In genomic region chr1:233514946-233515391, GRCh38 we compare ENCODE assay signal across 16 cellular contexts.
DNase-seq lines count a peak whose midpoint lies in the region; ATAC-seq, FAIRE-seq and TF ChIP-seq lines count a peak whose summit lies in the region.
"Had no signal": no experiment of that assay in that cellular context is flagged by ENCODE, and none has a peak within 500 bp of the region (broad histone marks: within the 10 kb centered on the region; RNA-seq: fewer than 3 reads in every experiment).

No MANE protein-coding gene starts in this region.

- H3K18ac ChIP-seq in trophoblast cell (ENCODE audit: low read length), result no peak overlapping the region

- no peak overlapping the region for H3K4me3 Mint-ChIP-seq in natural killer cell treated with Interleukin-12 subunit alpha and Interleukin-12 subunit beta and Interleukin-15 and Interleukin-18, amount 100 ng/mL, for 72 hours
- no peak overlapping the region for H3K4me3 Mint-ChIP-seq in natural killer cell
- H3K4me3 Mint-ChIP-seq: B cell; CD8-positive, alpha-beta T cell had no signal

- H3K79me1 ChIP-seq in trophoblast cell (ENCODE audit: low read length), result no peaks in the 10 kb centered on the region

- no peak overlapping the region for H3K14ac ChIP-seq in trophoblast cell (ENCODE audit: low read length)

- no peak overlapping the region for H3K27ac Mint-ChIP-seq in natural killer cell treated with Interleukin-12 subunit alpha and Interleukin-12 subunit beta and Interleukin-15 and Interleukin-18, amount 100 ng/mL, for 72 hours
- H3K27ac Mint-ChIP-seq in natural killer cell, result no peak overlapping the region
- H3K27ac Mint-ChIP-seq: B cell; CD8-positive, alpha-beta T cell had no signal

- no peak overlapping the region for H3K9ac ChIP-seq in trophoblast cell (ENCODE audit: low read length)
- H3K9ac ChIP-seq: BLaER1 treated with 17β-estradiol and CSF1 and Interleukin-3, amounts not matched to agents 10 nM and 100 nM; GM23248 had no signal

- H3K4me1 ChIP-seq in sigmoid colon, result no peaks in the 10 kb centered on the region
- H3K4me1 ChIP-seq in trophoblast cell (ENCODE audit: control insufficient read depth in 1 of 2, insufficient read depth in 2 of 2, low read length in 2 of 2), result no peaks in the 10 kb centered on the region

- H3K9me3 Mint-ChIP-seq in natural killer cell treated with Interleukin-12 subunit alpha and Interleukin-12 subunit beta and Interleukin-15 and Interleukin-18, amount 100 ng/mL, for 72 hours, result peaks cover 5% of the 10 kb centered on the region
- peaks cover 2 to 7% of the 10 kb centered on the region in 2 donors for H3K9me3 Mint-ChIP-seq in natural killer cell

- no peaks in the 10 kb centered on the region for H3K27me3 ChIP-seq in sigmoid colon
- no peaks in the 10 kb centered on the region for H3K27me3 ChIP-seq in trophoblast cell (ENCODE audit: insufficient read depth, low read length)
- H3K27me3 ChIP-seq: BLaER1 treated with 17β-estradiol and CSF1 and Interleukin-3, amounts not matched to agents 10 nM and 100 nM had no signal

- no peak overlapping the region for H2BK5ac ChIP-seq in trophoblast cell (ENCODE audit: low read depth, low read length, poor library complexity)

- H2BK12ac ChIP-seq in trophoblast cell (ENCODE audit: low read length), result no peak overlapping the region

- H2BK120ac ChIP-seq in trophoblast cell (ENCODE audit: insufficient read depth, low read length, poor library complexity), result no peak overlapping the region

- H3K4me1 Mint-ChIP-seq in natural killer cell treated with Interleukin-12 subunit alpha and Interleukin-12 subunit beta and Interleukin-15 and Interleukin-18, amount 100 ng/mL, for 72 hours (ENCODE audit: low read depth in 2 of 2), result no peaks in the 10 kb centered on the region
- H3K4me1 Mint-ChIP-seq in natural killer cell, result no peaks in the 10 kb centered on the region

- H3K79me2 ChIP-seq in trophoblast cell (ENCODE audit: control insufficient read depth, insufficient read depth, low read length, poor library complexity), result no peaks in the 10 kb centered on the region

- H3K4me3 ChIP-seq in sigmoid colon (no peak overlapping the region), trophoblast cell (ENCODE audit: low read depth, low read length) (no peak overlapping the region)
- H3K4me3 ChIP-seq: BLaER1 treated with 17β-estradiol and CSF1 and Interleukin-3, amounts not matched to agents 10 nM and 100 nM; GM23248 had no signal

- no peak for TF ChIP-seq CTCF in natural killer cell (IDR thresholded peaks at IDR 0.05)
- TF ChIP-seq CTCF in sigmoid colon (IDR thresholded peaks at IDR 0.05), result no peak

- no peak overlapping the region for H3K4me2 ChIP-seq in trophoblast cell (ENCODE audit: low read length)
- H3K4me2 ChIP-seq: BLaER1 treated with 17β-estradiol and CSF1 and Interleukin-3, amounts not matched to agents 10 nM and 100 nM had no signal

- no peak for FAIRE-seq in GM19239 (lab: Jason Lieb, UNC)

- H3K27ac ChIP-seq in sigmoid colon (no peak overlapping the region), trophoblast cell (ENCODE audit: low read depth, low read length) (no peak overlapping the region)
- H3K27ac ChIP-seq: BLaER1 treated with 17β-estradiol and CSF1 and Interleukin-3, amounts not matched to agents 10 nM and 100 nM; GM23248; HL-60 had no signal

- H3K36me3 ChIP-seq in sigmoid colon (no peaks in the 10 kb centered on the region), trophoblast cell (ENCODE audit: control insufficient read depth in 1 of 2, insufficient read depth in 2 of 2, low read length in 2 of 2) (no peaks in the 10 kb centered on the region)
- H3K36me3 ChIP-seq: BLaER1 treated with 17β-estradiol and CSF1 and Interleukin-3, amounts not matched to agents 10 nM and 100 nM had no signal

- 90 to 93% methylated on average over 21 of the region's 21 CpGs for WGBS in sigmoid colon, 2 donors
- WGBS in trophoblast cell (ENCODE audit: extremely low coverage, insufficient coverage, insufficient read length), result no CpG with 5 or more reads among the region's 21 CpGs

- peak; percentile 37 to 52 for ATAC-seq in natural killer cell treated with Interleukin-12 subunit alpha and Interleukin-12 subunit beta and Interleukin-15 and Interleukin-18, amount 100 ng/mL, for 72 hours
- ATAC-seq in natural killer cell (no peak), esophagus mucosa (peak; percentile 14), SK-N-SH treated with all-trans-retinoic acid at 6 μM for 48 hours (no peak)
- ATAC-seq: CD8-positive, alpha-beta T cell had no signal

- DNase-seq in natural killer cell treated with Interleukin-12 subunit alpha and Interleukin-12 subunit beta and Interleukin-15 and Interleukin-18, amount 100 ng/mL, for 72 hours (ENCODE audit: low spot score), result no peak
- DNase-seq in natural killer cell, result no peak
- DNase-seq in sigmoid colon, result peak; percentile 62
- no peak for DNase-seq in GM19239 (ENCODE audit: insufficient read length, low spot score)
- no peak for DNase-seq in trophoblast cell
- DNase-seq: Calu3; CD8-positive, alpha-beta T cell; DMS79 treated with DMSO at 0.1 percent for 48 hours; GF-D8; GM23248; HCEC 1CT had no signal

- H3K9me3 ChIP-seq in sigmoid colon (no peaks in the 10 kb centered on the region), trophoblast cell (ENCODE audit: insufficient read depth, low read depth, low read length) (peaks cover 2% of the 10 kb centered on the region)

- H2AFZ ChIP-seq in trophoblast cell (ENCODE audit: insufficient read depth, low read length, poor library complexity), result no peak overlapping the region
- H2AFZ ChIP-seq: GM23248 had no signal

- no peak overlapping the region for H2AK5ac ChIP-seq in trophoblast cell (ENCODE audit: low read length)

- no peak overlapping the region for H4K91ac ChIP-seq in trophoblast cell (ENCODE audit: low read depth, low read length)

- no peak overlapping the region for H4K8ac ChIP-seq in trophoblast cell (ENCODE audit: low read depth, low read length)

- no peaks in the 10 kb centered on the region for H3K36me3 Mint-ChIP-seq in natural killer cell treated with Interleukin-12 subunit alpha and Interleukin-12 subunit beta and Interleukin-15 and Interleukin-18, amount 100 ng/mL, for 72 hours
- no peaks in the 10 kb centered on the region for H3K36me3 Mint-ChIP-seq in natural killer cell
- H3K36me3 Mint-ChIP-seq: CD8-positive, alpha-beta T cell had no signal

- H3K27me3 Mint-ChIP-seq in natural killer cell treated with Interleukin-12 subunit alpha and Interleukin-12 subunit beta and Interleukin-15 and Interleukin-18, amount 100 ng/mL, for 72 hours, result no peaks in the 10 kb centered on the region
- no peaks in the 10 kb centered on the region for H3K27me3 Mint-ChIP-seq in natural killer cell (ENCODE audit: low read depth in 2 of 2)

- no peak overlapping the region for H3K4ac ChIP-seq in trophoblast cell (ENCODE audit: low read depth, low read length)

- H3K23ac ChIP-seq in trophoblast cell (ENCODE audit: low read length), result no peak overlapping the region

- intact Hi-C loops in natural killer cell (cut with micrococcal nuclease), result no loop called here
- intact Hi-C loops in sigmoid colon (cut with DNase I), result no loop called here

- no peak overlapping the region for H4K12ac ChIP-seq in trophoblast cell (ENCODE audit: low read depth, low read length)

- TF ChIP-seq EP300 in sigmoid colon (IDR thresholded peaks at IDR 0.05), result no peak

- no peak for TF ChIP-seq POLR2A in sigmoid colon (IDR thresholded peaks at IDR 0.05)

TF ChIP-seq in SK-N-SH treated with all-trans-retinoic acid at 6 μM for 48 hours, 23 proteins besides CTCF, POLR2A, EP300 and RAD21:
- no peak for TF ChIP-seq ZNF8 (CRISPR knock-in tag; IDR thresholded peaks at IDR 0.05)
- TF ChIP-seq ISL1 (CRISPR knock-in tag; IDR thresholded peaks at IDR 0.05), result no peak
- TF ChIP-seq OSR1 (CRISPR knock-in tag; IDR thresholded peaks at IDR 0.05), result no peak
- TF ChIP-seq GLIS3 (CRISPR knock-in tag; IDR thresholded peaks at IDR 0.05), result no peak
- no peak for TF ChIP-seq TSHZ2 (CRISPR knock-in tag; IDR thresholded peaks at IDR 0.05)
- no peak for TF ChIP-seq PATZ1 (CRISPR knock-in tag; IDR thresholded peaks at IDR 0.05; ENCODE audit: borderline replicate concordance)
- TF ChIP-seq ZC3H10 (CRISPR knock-in tag; IDR thresholded peaks at IDR 0.05), result no peak

Comparison
In these comparisons a context has a peak if more than half of its experiments do, and no peak if none do; other contexts are left out.
1. ATAC-seq: peak in natural killer cell treated with Interleukin-12 subunit alpha and Interleukin-12 subunit beta and Interleukin-15 and Interleukin-18, amount 100 ng/mL, for 72 hours (2 of 2) and esophagus mucosa (single experiment); none in natural killer cell (0 of 3) and SK-N-SH treated with all-trans-retinoic acid at 6 μM for 48 hours (single experiment).